Comparison of ENCODE assay signal across 1 cellular context in the genomic region with DNA sequence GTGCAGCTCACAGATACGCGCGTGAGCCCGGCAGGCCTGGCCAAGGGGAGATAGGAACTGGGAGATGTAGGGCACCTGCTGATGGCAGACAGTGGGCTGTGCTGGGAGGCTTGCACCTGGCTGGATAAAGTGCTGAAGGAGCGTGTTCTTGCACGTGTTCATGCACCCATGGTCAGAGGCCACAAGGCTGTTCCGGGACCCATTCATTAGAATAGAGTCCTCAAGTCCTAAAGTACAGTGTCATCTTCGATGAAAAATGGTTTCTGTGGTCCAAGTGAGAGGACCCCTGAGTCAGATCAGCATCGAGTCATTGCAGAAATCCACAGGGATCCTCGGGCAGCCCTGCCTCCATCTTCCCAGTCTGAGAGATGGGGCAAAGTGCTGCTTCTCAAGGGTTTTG.
TF ChIP-seq lines count a peak whose summit lies in the region.

No MANE protein-coding gene starts in this region.

TF ChIP-seq in GM12878, 131 proteins besides CTCF, POLR2A, EP300 and RAD21:
- no peak for TF ChIP-seq NBN (IDR thresholded peaks at IDR 0.05)
- TF ChIP-seq RAD51 (IDR thresholded peaks at IDR 0.05), result no peak
- TF ChIP-seq, protein P1, sequence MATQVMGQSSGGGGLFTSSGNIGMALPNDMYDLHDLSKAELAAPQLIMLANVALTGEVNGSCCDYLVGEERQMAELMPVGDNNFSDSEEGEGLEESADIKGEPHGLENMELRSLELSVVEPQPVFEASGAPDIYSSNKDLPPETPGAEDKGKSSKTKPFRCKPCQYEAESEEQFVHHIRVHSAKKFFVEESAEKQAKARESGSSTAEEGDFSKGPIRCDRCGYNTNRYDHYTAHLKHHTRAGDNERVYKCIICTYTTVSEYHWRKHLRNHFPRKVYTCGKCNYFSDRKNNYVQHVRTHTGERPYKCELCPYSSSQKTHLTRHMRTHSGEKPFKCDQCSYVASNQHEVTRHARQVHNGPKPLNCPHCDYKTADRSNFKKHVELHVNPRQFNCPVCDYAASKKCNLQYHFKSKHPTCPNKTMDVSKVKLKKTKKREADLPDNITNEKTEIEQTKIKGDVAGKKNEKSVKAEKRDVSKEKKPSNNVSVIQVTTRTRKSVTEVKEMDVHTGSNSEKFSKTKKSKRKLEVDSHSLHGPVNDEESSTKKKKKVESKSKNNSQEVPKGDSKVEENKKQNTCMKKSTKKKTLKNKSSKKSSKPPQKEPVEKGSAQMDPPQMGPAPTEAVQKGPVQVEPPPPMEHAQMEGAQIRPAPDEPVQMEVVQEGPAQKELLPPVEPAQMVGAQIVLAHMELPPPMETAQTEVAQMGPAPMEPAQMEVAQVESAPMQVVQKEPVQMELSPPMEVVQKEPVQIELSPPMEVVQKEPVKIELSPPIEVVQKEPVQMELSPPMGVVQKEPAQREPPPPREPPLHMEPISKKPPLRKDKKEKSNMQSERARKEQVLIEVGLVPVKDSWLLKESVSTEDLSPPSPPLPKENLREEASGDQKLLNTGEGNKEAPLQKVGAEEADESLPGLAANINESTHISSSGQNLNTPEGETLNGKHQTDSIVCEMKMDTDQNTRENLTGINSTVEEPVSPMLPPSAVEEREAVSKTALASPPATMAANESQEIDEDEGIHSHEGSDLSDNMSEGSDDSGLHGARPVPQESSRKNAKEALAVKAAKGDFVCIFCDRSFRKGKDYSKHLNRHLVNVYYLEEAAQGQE (IDR thresholded peaks at IDR 0.05; ENCODE audit: low read depth, low read length), result no peak
- TF ChIP-seq, protein P2, sequence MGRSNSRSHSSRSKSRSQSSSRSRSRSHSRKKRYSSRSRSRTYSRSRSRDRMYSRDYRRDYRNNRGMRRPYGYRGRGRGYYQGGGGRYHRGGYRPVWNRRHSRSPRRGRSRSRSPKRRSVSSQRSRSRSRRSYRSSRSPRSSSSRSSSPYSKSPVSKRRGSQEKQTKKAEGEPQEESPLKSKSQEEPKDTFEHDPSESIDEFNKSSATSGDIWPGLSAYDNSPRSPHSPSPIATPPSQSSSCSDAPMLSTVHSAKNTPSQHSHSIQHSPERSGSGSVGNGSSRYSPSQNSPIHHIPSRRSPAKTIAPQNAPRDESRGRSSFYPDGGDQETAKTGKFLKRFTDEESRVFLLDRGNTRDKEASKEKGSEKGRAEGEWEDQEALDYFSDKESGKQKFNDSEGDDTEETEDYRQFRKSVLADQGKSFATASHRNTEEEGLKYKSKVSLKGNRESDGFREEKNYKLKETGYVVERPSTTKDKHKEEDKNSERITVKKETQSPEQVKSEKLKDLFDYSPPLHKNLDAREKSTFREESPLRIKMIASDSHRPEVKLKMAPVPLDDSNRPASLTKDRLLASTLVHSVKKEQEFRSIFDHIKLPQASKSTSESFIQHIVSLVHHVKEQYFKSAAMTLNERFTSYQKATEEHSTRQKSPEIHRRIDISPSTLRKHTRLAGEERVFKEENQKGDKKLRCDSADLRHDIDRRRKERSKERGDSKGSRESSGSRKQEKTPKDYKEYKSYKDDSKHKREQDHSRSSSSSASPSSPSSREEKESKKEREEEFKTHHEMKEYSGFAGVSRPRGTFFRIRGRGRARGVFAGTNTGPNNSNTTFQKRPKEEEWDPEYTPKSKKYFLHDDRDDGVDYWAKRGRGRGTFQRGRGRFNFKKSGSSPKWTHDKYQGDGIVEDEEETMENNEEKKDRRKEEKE (IDR thresholded peaks at IDR 0.05), result no peak
- TF ChIP-seq, protein P3, sequence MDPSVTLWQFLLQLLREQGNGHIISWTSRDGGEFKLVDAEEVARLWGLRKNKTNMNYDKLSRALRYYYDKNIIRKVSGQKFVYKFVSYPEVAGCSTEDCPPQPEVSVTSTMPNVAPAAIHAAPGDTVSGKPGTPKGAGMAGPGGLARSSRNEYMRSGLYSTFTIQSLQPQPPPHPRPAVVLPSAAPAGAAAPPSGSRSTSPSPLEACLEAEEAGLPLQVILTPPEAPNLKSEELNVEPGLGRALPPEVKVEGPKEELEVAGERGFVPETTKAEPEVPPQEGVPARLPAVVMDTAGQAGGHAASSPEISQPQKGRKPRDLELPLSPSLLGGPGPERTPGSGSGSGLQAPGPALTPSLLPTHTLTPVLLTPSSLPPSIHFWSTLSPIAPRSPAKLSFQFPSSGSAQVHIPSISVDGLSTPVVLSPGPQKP (IDR thresholded peaks at IDR 0.05; ENCODE audit: low read depth, low read length), result no peak
- TF ChIP-seq POLR2AphosphoS2 (IDR thresholded peaks at IDR 0.05; ENCODE audit: low read depth, low read length), result no peak
- peak; percentile 48 for TF ChIP-seq EED (IDR thresholded peaks at IDR 0.05; ENCODE audit: low read depth)
- no peak for TF ChIP-seq IKZF1 (conservative IDR thresholded peaks at IDR 0.05)
- no peak for TF ChIP-seq BRCA1 (IDR thresholded peaks at IDR 0.05; ENCODE audit: low read depth, low read length)
- TF ChIP-seq SREBF1 (IDR thresholded peaks at IDR 0.05; ENCODE audit: low read length), result no peak
- TF ChIP-seq BCL11A (IDR thresholded peaks at IDR 0.05; ENCODE audit: low read depth, low read length), result no peak
- no peak for TF ChIP-seq POU2F2 (IDR thresholded peaks at IDR 0.05; ENCODE audit: borderline replicate concordance, low read depth, low read length)
- TF ChIP-seq, protein P4, sequence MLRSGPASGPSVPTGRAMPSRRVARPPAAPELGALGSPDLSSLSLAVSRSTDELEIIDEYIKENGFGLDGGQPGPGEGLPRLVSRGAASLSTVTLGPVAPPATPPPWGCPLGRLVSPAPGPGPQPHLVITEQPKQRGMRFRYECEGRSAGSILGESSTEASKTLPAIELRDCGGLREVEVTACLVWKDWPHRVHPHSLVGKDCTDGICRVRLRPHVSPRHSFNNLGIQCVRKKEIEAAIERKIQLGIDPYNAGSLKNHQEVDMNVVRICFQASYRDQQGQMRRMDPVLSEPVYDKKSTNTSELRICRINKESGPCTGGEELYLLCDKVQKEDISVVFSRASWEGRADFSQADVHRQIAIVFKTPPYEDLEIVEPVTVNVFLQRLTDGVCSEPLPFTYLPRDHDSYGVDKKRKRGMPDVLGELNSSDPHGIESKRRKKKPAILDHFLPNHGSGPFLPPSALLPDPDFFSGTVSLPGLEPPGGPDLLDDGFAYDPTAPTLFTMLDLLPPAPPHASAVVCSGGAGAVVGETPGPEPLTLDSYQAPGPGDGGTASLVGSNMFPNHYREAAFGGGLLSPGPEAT (IDR thresholded peaks at IDR 0.05; ENCODE audit: low read depth), result no peak
- TF ChIP-seq RFX5 (IDR thresholded peaks at IDR 0.05; ENCODE audit: low read depth, low read length), result no peak
- no peak for TF ChIP-seq ESRRA (IDR thresholded peaks at IDR 0.05; ENCODE audit: low read length)
- TF ChIP-seq ZBED1 (IDR thresholded peaks at IDR 0.05; ENCODE audit: borderline replicate concordance), result no peak
- no peak for TF ChIP-seq ZNF274 (IDR thresholded peaks at IDR 0.05; ENCODE audit: insufficient read depth, insufficient read length)
- TF ChIP-seq NFIC (IDR thresholded peaks at IDR 0.05; ENCODE audit: low read depth, low read length), result 0 out of 2 replicates have a peak, but pooled peaks have one; percentile 33
- no peak for TF ChIP-seq CREM (IDR thresholded peaks at IDR 0.05; ENCODE audit: low read depth)
- no peak for TF ChIP-seq NFXL1 (IDR thresholded peaks at IDR 0.05; ENCODE audit: borderline replicate concordance)
- no peak for TF ChIP-seq HCFC1 (IDR thresholded peaks at IDR 0.05; ENCODE audit: low read length)
- TF ChIP-seq DPF2 (IDR thresholded peaks at IDR 0.05), result no peak
- TF ChIP-seq WRNIP1 (IDR thresholded peaks at IDR 0.05; ENCODE audit: borderline replicate concordance, low read depth, low read length), result no peak
- TF ChIP-seq YBX1 (IDR thresholded peaks at IDR 0.05), result no peak
- TF ChIP-seq RUNX3 (IDR thresholded peaks at IDR 0.05; ENCODE audit: low read length), result peak; percentile 57
- TF ChIP-seq, protein P5, sequence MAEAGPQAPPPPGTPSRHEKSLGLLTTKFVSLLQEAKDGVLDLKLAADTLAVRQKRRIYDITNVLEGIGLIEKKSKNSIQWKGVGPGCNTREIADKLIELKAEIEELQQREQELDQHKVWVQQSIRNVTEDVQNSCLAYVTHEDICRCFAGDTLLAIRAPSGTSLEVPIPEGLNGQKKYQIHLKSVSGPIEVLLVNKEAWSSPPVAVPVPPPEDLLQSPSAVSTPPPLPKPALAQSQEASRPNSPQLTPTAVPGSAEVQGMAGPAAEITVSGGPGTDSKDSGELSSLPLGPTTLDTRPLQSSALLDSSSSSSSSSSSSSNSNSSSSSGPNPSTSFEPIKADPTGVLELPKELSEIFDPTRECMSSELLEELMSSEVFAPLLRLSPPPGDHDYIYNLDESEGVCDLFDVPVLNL (IDR thresholded peaks at IDR 0.05; ENCODE audit: low read depth, low read length), result no peak
TF ChIP-seq in GM12878: peak in this region for 3.
